ENCODE assay signal across 1 cellular context in the genomic region with DNA sequence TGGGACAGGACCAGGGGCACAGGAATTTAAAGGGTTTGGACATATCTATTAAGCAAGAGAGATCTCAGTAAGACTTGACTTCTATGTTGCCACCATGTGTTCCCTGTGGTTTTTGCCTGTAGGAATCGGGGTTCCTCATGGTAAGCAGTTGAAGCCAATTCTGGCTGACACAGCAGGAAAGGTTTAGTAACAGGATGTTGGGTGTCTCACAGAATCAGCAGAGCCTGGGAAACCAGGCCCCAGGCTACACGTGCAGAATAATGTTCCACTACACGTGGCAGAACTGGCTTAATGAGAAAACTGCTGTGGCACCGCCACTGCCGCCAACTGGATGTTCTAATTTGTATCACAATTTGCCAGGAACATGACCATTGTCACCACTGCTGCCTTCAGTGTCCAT.
TF ChIP-seq lines count a peak whose summit lies in the region.

No MANE protein-coding gene starts in this region.

TF ChIP-seq in HepG2, 621 proteins besides CTCF, POLR2A, EP300 and RAD21 (continued from another document):
- TF ChIP-seq, protein P1, sequence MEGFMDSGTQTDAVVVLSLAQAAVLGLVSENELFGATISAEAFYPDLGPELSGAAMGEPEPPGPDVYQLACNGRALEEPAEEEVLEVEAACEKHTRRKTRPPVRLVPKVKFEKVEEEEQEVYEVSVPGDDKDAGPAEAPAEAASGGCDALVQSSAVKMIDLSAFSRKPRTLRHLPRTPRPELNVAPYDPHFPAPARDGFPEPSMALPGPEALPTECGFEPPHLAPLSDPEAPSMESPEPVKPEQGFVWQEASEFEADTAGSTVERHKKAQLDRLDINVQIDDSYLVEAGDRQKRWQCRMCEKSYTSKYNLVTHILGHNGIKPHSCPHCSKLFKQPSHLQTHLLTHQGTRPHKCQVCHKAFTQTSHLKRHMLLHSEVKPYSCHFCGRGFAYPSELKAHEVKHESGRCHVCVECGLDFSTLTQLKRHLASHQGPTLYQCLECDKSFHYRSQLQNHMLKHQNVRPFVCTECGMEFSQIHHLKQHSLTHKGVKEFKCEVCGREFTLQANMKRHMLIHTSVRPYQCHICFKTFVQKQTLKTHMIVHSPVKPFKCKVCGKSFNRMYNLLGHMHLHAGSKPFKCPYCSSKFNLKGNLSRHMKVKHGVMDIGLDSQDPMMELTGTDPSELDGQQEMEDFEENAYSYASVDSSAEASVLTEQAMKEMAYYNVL (CRISPR knock-in tag; IDR thresholded peaks at IDR 0.05; ENCODE audit: borderline replicate concordance): no peak
- TF ChIP-seq, protein P2, sequence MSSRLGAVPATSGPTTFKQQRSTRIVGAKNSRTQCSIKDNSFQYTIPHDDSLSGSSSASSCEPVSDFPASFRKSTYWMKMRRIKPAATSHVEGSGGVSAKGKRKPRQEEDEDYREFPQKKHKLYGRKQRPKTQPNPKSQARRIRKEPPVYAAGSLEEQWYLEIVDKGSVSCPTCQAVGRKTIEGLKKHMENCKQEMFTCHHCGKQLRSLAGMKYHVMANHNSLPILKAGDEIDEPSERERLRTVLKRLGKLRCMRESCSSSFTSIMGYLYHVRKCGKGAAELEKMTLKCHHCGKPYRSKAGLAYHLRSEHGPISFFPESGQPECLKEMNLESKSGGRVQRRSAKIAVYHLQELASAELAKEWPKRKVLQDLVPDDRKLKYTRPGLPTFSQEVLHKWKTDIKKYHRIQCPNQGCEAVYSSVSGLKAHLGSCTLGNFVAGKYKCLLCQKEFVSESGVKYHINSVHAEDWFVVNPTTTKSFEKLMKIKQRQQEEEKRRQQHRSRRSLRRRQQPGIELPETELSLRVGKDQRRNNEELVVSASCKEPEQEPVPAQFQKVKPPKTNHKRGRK (CRISPR knock-in tag; IDR thresholded peaks at IDR 0.05): no peak
- TF ChIP-seq CBX5 (CRISPR knock-in tag; IDR thresholded peaks at IDR 0.05; ENCODE audit: borderline replicate concordance): no peak
- TF ChIP-seq, protein P3, sequence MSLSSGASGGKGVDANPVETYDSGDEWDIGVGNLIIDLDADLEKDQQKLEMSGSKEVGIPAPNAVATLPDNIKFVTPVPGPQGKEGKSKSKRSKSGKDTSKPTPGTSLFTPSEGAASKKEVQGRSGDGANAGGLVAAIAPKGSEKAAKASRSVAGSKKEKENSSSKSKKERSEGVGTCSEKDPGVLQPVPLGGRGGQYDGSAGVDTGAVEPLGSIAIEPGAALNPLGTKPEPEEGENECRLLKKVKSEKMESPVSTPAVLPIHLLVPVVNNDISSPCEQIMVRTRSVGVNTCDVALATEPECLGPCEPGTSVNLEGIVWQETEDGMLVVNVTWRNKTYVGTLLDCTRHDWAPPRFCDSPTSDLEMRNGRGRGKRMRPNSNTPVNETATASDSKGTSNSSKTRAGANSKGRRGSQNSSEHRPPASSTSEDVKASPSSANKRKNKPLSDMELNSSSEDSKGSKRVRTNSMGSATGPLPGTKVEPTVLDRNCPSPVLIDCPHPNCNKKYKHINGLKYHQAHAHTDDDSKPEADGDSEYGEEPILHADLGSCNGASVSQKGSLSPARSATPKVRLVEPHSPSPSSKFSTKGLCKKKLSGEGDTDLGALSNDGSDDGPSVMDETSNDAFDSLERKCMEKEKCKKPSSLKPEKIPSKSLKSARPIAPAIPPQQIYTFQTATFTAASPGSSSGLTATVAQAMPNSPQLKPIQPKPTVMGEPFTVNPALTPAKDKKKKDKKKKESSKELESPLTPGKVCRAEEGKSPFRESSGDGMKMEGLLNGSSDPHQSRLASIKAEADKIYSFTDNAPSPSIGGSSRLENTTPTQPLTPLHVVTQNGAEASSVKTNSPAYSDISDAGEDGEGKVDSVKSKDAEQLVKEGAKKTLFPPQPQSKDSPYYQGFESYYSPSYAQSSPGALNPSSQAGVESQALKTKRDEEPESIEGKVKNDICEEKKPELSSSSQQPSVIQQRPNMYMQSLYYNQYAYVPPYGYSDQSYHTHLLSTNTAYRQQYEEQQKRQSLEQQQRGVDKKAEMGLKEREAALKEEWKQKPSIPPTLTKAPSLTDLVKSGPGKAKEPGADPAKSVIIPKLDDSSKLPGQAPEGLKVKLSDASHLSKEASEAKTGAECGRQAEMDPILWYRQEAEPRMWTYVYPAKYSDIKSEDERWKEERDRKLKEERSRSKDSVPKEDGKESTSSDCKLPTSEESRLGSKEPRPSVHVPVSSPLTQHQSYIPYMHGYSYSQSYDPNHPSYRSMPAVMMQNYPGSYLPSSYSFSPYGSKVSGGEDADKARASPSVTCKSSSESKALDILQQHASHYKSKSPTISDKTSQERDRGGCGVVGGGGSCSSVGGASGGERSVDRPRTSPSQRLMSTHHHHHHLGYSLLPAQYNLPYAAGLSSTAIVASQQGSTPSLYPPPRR (CRISPR knock-in tag; IDR thresholded peaks at IDR 0.05; ENCODE audit: borderline replicate concordance): no peak
- TF ChIP-seq, protein P4, sequence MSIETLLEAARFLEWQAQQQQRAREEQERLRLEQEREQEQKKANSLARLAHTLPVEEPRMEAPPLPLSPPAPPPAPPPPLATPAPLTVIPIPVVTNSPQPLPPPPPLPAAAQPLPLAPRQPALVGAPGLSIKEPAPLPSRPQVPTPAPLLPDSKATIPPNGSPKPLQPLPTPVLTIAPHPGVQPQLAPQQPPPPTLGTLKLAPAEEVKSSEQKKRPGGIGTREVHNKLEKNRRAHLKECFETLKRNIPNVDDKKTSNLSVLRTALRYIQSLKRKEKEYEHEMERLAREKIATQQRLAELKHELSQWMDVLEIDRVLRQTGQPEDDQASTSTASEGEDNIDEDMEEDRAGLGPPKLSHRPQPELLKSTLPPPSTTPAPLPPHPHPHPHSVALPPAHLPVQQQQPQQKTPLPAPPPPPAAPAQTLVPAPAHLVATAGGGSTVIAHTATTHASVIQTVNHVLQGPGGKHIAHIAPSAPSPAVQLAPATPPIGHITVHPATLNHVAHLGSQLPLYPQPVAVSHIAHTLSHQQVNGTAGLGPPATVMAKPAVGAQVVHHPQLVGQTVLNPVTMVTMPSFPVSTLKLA (IDR thresholded peaks at IDR 0.05): peak; percentile 34; the same call in 1 of the 2 replicates
- no peak for TF ChIP-seq AHDC1 (CRISPR knock-in tag; IDR thresholded peaks at IDR 0.05; ENCODE audit: borderline replicate concordance)
